8 cellular contexts compared by ENCODE assay signal in genomic region chr13:43307921-43308433, GRCh38.
DNase-seq lines count a peak whose midpoint lies in the region; ATAC-seq, FAIRE-seq and TF ChIP-seq lines count a peak whose summit lies in the region.

No MANE protein-coding gene starts in this region.

- H3K36me3 ChIP-seq in ascending aorta: no peaks in the 10 kb centered on the region
- H3K36me3 ChIP-seq in kidney (ENCODE audit: control insufficient read depth in 1 of 2, insufficient read depth in 2 of 2, low read length in 2 of 2): no peaks in the 10 kb centered on the region
- no peaks in the 10 kb centered on the region for H3K36me3 ChIP-seq in thoracic aorta

- intact Hi-C loops in ascending aorta (cut with DNase I): no loop called here
- intact Hi-C loops in kidney (cut with DNase I): loop anchor here (10.0 kb wide), 1 partner anchor 497 kb away; no protein-coding TSS in a partner anchor

- H3K27ac Mint-ChIP-seq in activated CD4-positive, alpha-beta T cell treated with anti-CD3 and anti-CD28 coated beads, Interleukin-2, amount 10 ng/mL, durations not matched to agents 7 days and 5 days: no peak overlapping the region
- no peak overlapping the region for H3K27ac Mint-ChIP-seq in activated T-cell treated with anti-CD3 and anti-CD28 coated beads, Interleukin-2, amount 50 U/mL, for 24 hours

- H3K4me3 ChIP-seq in ascending aorta: no peak overlapping the region
- no peak overlapping the region for H3K4me3 ChIP-seq in kidney (ENCODE audit: low read length in 2 of 2)
- H3K4me3 ChIP-seq in thoracic aorta: no peak overlapping the region

- CTCF ChIA-PET in activated CD4-positive, alpha-beta T cell treated with anti-CD3 and anti-CD28 coated beads, Interleukin-2, amount 10 ng/mL, durations not matched to agents 7 days and 5 days (lab: Charles Lee): no interaction called here

- H3K27ac ChIP-seq in ascending aorta (no peak overlapping the region), kidney (ENCODE audit: low read depth in 2 of 2, low read length in 2 of 2) (peak overlapping the region in 1 of 2 donors; percentile 40), thoracic aorta (no peak overlapping the region)

- H3K9me3 ChIP-seq in ascending aorta (no peaks in the 10 kb centered on the region), kidney (ENCODE audit: control insufficient read depth in 1 of 2, low read length in 2 of 2) (no peaks in the 10 kb centered on the region), thoracic aorta (no peaks in the 10 kb centered on the region)

- DNase-seq in NCI-H2081 treated with DMSO at 0.1 percent for 48 hours (lab: John Stamatoyannopoulos, UW) (peak; percentile 52), ascending aorta (ENCODE audit: low spot score in 2 of 2) (peak; percentile 22 to 75), kidney (peak; percentile 92), thoracic aorta (ENCODE audit: low spot score) (peak; percentile 19)
- DNase-seq in activated CD4-positive, alpha-beta T cell treated with anti-CD3 and anti-CD28 coated beads, Interleukin-2, amount 10 ng/mL, durations not matched to agents 7 days and 5 days: no peak
- DNase-seq in activated T-cell treated with anti-CD3 and anti-CD28 coated beads, Interleukin-2, amount 50 U/mL, for 24 hours: no peak

- H3K4me1 Mint-ChIP-seq in activated CD4-positive, alpha-beta T cell treated with anti-CD3 and anti-CD28 coated beads, Interleukin-2, amount 10 ng/mL, durations not matched to agents 7 days and 5 days: no peaks in the 10 kb centered on the region
- no peaks in the 10 kb centered on the region for H3K4me1 Mint-ChIP-seq in activated T-cell treated with anti-CD3 and anti-CD28 coated beads, Interleukin-2, amount 50 U/mL, for 24 hours (ENCODE audit: low read depth)

- ATAC-seq in GM18508 (IDR thresholded peaks at IDR 0.05; ENCODE audit: insufficient read depth, unreplicated experiment): peak; percentile 58
- peak; percentile 89 for ATAC-seq in HG02870 (IDR thresholded peaks at IDR 0.05; ENCODE audit: unreplicated experiment)
- ATAC-seq in thoracic aorta (ENCODE audit: insufficient number of reproducible peaks, low FRiP score, low read depth): no peak

- H3K27me3 ChIP-seq in ascending aorta (no peaks in the 10 kb centered on the region), thoracic aorta (replicated peaks; ENCODE audit: insufficient read depth) (no peaks in the 10 kb centered on the region)

- no peak overlapping the region for H3K9ac ChIP-seq in kidney (ENCODE audit: low read length in 2 of 2)

- peak; percentile 30 for FAIRE-seq in kidney (lab: Jason Lieb, UNC)

- H3K4me3 Mint-ChIP-seq in activated CD4-positive, alpha-beta T cell treated with anti-CD3 and anti-CD28 coated beads, Interleukin-2, amount 10 ng/mL, durations not matched to agents 7 days and 5 days: no peak overlapping the region
- no peak overlapping the region for H3K4me3 Mint-ChIP-seq in activated T-cell treated with anti-CD3 and anti-CD28 coated beads, Interleukin-2, amount 50 U/mL, for 24 hours

- peaks cover 12% of the 10 kb centered on the region for H3K27me3 Mint-ChIP-seq in activated CD4-positive, alpha-beta T cell treated with anti-CD3 and anti-CD28 coated beads, Interleukin-2, amount 10 ng/mL, durations not matched to agents 7 days and 5 days
- peaks cover 41% of the 10 kb centered on the region for H3K27me3 Mint-ChIP-seq in activated T-cell treated with anti-CD3 and anti-CD28 coated beads, Interleukin-2, amount 50 U/mL, for 24 hours

- H3K9me3 Mint-ChIP-seq in activated CD4-positive, alpha-beta T cell treated with anti-CD3 and anti-CD28 coated beads, Interleukin-2, amount 10 ng/mL, durations not matched to agents 7 days and 5 days: no peaks in the 10 kb centered on the region
- H3K9me3 Mint-ChIP-seq in activated T-cell treated with anti-CD3 and anti-CD28 coated beads, Interleukin-2, amount 50 U/mL, for 24 hours: no peaks in the 10 kb centered on the region

- TF ChIP-seq CTCF in ascending aorta (IDR thresholded peaks at IDR 0.05): no peak
- TF ChIP-seq CTCF in kidney (IDR thresholded peaks at IDR 0.05; ENCODE audit: borderline replicate concordance, extremely low read depth, insufficient read depth): no peak
- no peak for TF ChIP-seq CTCF in thoracic aorta (IDR thresholded peaks at IDR 0.05)

- no peaks in the 10 kb centered on the region for H3K36me3 Mint-ChIP-seq in activated CD4-positive, alpha-beta T cell treated with anti-CD3 and anti-CD28 coated beads, Interleukin-2, amount 10 ng/mL, durations not matched to agents 7 days and 5 days (ENCODE audit: low read depth)
- H3K36me3 Mint-ChIP-seq in activated T-cell treated with anti-CD3 and anti-CD28 coated beads, Interleukin-2, amount 50 U/mL, for 24 hours (ENCODE audit: low read depth): no peaks in the 10 kb centered on the region

- POLR2A ChIA-PET in activated CD4-positive, alpha-beta T cell treated with anti-CD3 and anti-CD28 coated beads, Interleukin-2, amount 10 ng/mL, durations not matched to agents 7 days and 5 days (lab: Charles Lee): no interaction called here

- H3K4me1 ChIP-seq in ascending aorta: peaks cover 0 to 3% of the 10 kb centered on the region in 2 donors
- peaks cover 0 to 3% of the 10 kb centered on the region in 2 donors for H3K4me1 ChIP-seq in kidney (ENCODE audit: control insufficient read depth in 1 of 2, insufficient read depth in 1 of 2, low read depth in 1 of 2, low read length in 2 of 2)
- H3K4me1 ChIP-seq in thoracic aorta (ENCODE audit: control insufficient read depth in 1 of 2, low read depth in 2 of 2): peaks cover 0 to 5% of the 10 kb centered on the region in 2 donors

Comparison
In these comparisons a context has a peak if more than half of its experiments do, and no peak if none do; other contexts are left out.
1. DNase-seq: peak in NCI-H2081 treated with DMSO at 0.1 percent for 48 hours (single experiment), ascending aorta (2 of 2), kidney (single experiment) and thoracic aorta (single experiment); none in activated CD4-positive, alpha-beta T cell treated with anti-CD3 and anti-CD28 coated beads, Interleukin-2, amount 10 ng/mL, durations not matched to agents 7 days and 5 days (single experiment) and activated T-cell treated with anti-CD3 and anti-CD28 coated beads, Interleukin-2, amount 50 U/mL, for 24 hours (single experiment).